12 cellular contexts compared by ENCODE assay signal in genomic region chr1:46614604-46614984, GRCh38. TPM values are rescaled to one million over a fixed set of nuclear protein-coding genes. Genes with fewer than 3 reads are reported as not detected.
DNase-seq lines count a peak whose midpoint lies in the region; ATAC-seq, FAIRE-seq and TF ChIP-seq lines count a peak whose summit lies in the region.
"Had no signal": no experiment of that assay in that cellular context is flagged by ENCODE, and none has a peak within 500 bp of the region (broad histone marks: within the 10 kb centered on the region; RNA-seq: fewer than 3 reads in every experiment).

No MANE protein-coding gene starts in this region.

- POLR2A ChIA-PET in GM12878 (lab: Charles Lee), result interaction anchor here (1.5 to 8.8 kb wide), 2 partner anchors 10 to 104 kb away, joined by 5 to 124 read pairs; partner anchors contain the start of genes EFCAB14 and MKNK1

- DNase-seq in activated naive CD4-positive, alpha-beta T cell treated with anti-CD3 and anti-CD28 coated beads, Interleukin-2, amount 10 ng/mL, durations not matched to agents 7 days and 5 days, result no peak
- DNase-seq in activated naive CD4-positive, alpha-beta T cell treated with Interleukin-2 at 50 U/mL for 16 hours, result no peak
- DNase-seq in GM12878 (ENCODE audit: low read depth, low spot score) (no peak), natural killer cell (no peak), tibial artery (no peak), inferior parietal cortex (ENCODE audit: extremely low spot score) (no peak), endodermal cell (no peak)
- DNase-seq: activated CD8-positive, alpha-beta memory T cell treated with anti-CD3 and anti-CD28 coated beads, Interleukin-2, amount 50 U/mL, for 4 hours; NCI-H187 treated with DMSO at 0.1 percent for 48 hours had no signal

- ATAC-seq in GM12878 (no peak), natural killer cell (no peak), GM19455 (IDR thresholded peaks at IDR 0.05; ENCODE audit: unreplicated experiment) (no peak)

- TF ChIP-seq CTCF in GM12878 (IDR thresholded peaks at IDR 0.05 in 2 of 3, conservative IDR thresholded peaks at IDR 0.05 in 1 of 3; ENCODE audit: control insufficient read depth in 2 of 3, extremely low read depth in 1 of 3, insufficient read depth in 1 of 3, low read depth in 3 of 3, low read length in 3 of 3), result no peak
- TF ChIP-seq CTCF in natural killer cell (IDR thresholded peaks at IDR 0.05), result no peak
- TF ChIP-seq CTCF in tibial artery (IDR thresholded peaks at IDR 0.05), result no peak
- TF ChIP-seq CTCF in endodermal cell (conservative IDR thresholded peaks at IDR 0.05), result no peak

- H3K4me3 ChIP-seq in GM12878, result no peak overlapping the region
- H3K4me3 ChIP-seq in tibial artery, result no peak overlapping the region
- H3K4me3 ChIP-seq in endodermal cell (ENCODE audit: low read length), result no peak overlapping the region

- H2AFZ ChIP-seq in GM12878 (ENCODE audit: control insufficient read depth, low read depth, low read length), result no peak overlapping the region

- H3K79me2 ChIP-seq in GM12878 (ENCODE audit: control insufficient read depth, insufficient read depth, low read length), result peaks cover 36% of the 10 kb centered on the region

- H3K4me2 ChIP-seq in GM12878 (ENCODE audit: control insufficient read depth, insufficient read depth), result peak overlapping the region; percentile 87

- H3K9me3 ChIP-seq in GM12878 (replicated peaks; ENCODE audit: control insufficient read depth, insufficient read depth, low read length) (no peaks in the 10 kb centered on the region), tibial artery (no peaks in the 10 kb centered on the region), endodermal cell (ENCODE audit: control insufficient read depth, low read length) (no peaks in the 10 kb centered on the region)

- H3K4me1 ChIP-seq in GM12878 (ENCODE audit: control insufficient read depth, insufficient read depth, low read length), result peaks cover 48% of the 10 kb centered on the region
- peaks cover 13 to 57% (median 51%) of the 10 kb centered on the region in 4 donors for H3K4me1 ChIP-seq in tibial artery
- H3K4me1 ChIP-seq in endodermal cell (ENCODE audit: control insufficient read depth, insufficient read depth, low read length), result peaks cover 7% of the 10 kb centered on the region

- SMC1A ChIA-PET in GM12878 (lab: Charles Lee; ENCODE audit: uncharacterized antibody, unreplicated experiment), result interaction anchor here (1.4 to 2.0 kb wide), 4 partner anchors 9 to 54 kb away, joined by 4 to 14 read pairs (median 7); partner anchors contain the start of genes ATPAF1 and MKNK1

- intact Hi-C loops in GM12878 (cut with micrococcal nuclease; ENCODE audit: unreplicated experiment), result no loop called here
- intact Hi-C loops in natural killer cell (cut with micrococcal nuclease), result no loop called here
- intact Hi-C loops in tibial artery (cut with DNase I; ENCODE audit: low total_unique reads), result no loop called here

- CTCF ChIA-PET in activated naive CD4-positive, alpha-beta T cell treated with anti-CD3 and anti-CD28 coated beads, Interleukin-2, amount 10 ng/mL, durations not matched to agents 7 days and 5 days (lab: Charles Lee), result interaction anchor here (1.0 to 3.4 kb wide), 5 partner anchors 10 to 172 kb away, joined by 3 to 22 read pairs (median 4); partner anchors contain the start of gene MKNK1
- CTCF ChIA-PET in GM12878 (lab: Yijun Ruan, JAX), result interaction anchor here (0.7 to 4.3 kb wide), 5 partner anchors 10 to 112 kb away, joined by 3 to 30 read pairs (median 3); partner anchors contain the start of gene MKNK1

- no peak for TF ChIP-seq RAD21 in GM12878 (IDR thresholded peaks at IDR 0.05; ENCODE audit: insufficient read depth, low read depth, low read length)

- no peak overlapping the region for H3K4me3 Mint-ChIP-seq in activated naive CD4-positive, alpha-beta T cell treated with anti-CD3 and anti-CD28 coated beads, Interleukin-2, amount 10 ng/mL, durations not matched to agents 7 days and 5 days
- peak overlapping the region; percentile 84 for H3K4me3 Mint-ChIP-seq in natural killer cell
- H3K4me3 Mint-ChIP-seq in endodermal cell, result no peak overlapping the region

- no peak for TF ChIP-seq EP300 in GM12878 (IDR thresholded peaks at IDR 0.05; ENCODE audit: borderline replicate concordance in 1 of 2, control insufficient read depth in 1 of 2, low read depth in 2 of 2, low read length in 2 of 2)

- H3K9ac ChIP-seq in GM12878 (ENCODE audit: control insufficient read depth, insufficient read depth, low read length), result no peak overlapping the region
- no peak overlapping the region for H3K9ac ChIP-seq in endodermal cell (ENCODE audit: extremely low read depth, low read length, poor library complexity, severe bottlenecking)

- peaks cover 71% of the 10 kb centered on the region for H3K4me1 Mint-ChIP-seq in activated naive CD4-positive, alpha-beta T cell treated with anti-CD3 and anti-CD28 coated beads, Interleukin-2, amount 10 ng/mL, durations not matched to agents 7 days and 5 days
- H3K4me1 Mint-ChIP-seq in natural killer cell (peaks cover 53 to 66% of the 10 kb centered on the region in 2 donors), endodermal cell (peaks cover 27% of the 10 kb centered on the region)

- RAD21 ChIA-PET in GM12878 (lab: Charles Lee; ENCODE audit: unreplicated experiment), result interaction anchor here (1.3 to 4.3 kb wide), 2 partner anchors 10 to 105 kb away, joined by 3 to 41 read pairs; partner anchors contain the start of genes EFCAB14 and MKNK1

- H3K36me3 Mint-ChIP-seq in activated naive CD4-positive, alpha-beta T cell treated with anti-CD3 and anti-CD28 coated beads, Interleukin-2, amount 10 ng/mL, durations not matched to agents 7 days and 5 days, result peaks cover 27% of the 10 kb centered on the region
- H3K36me3 Mint-ChIP-seq in natural killer cell, result no peaks in the 10 kb centered on the region
- H3K36me3 Mint-ChIP-seq in endodermal cell (ENCODE audit: low read depth), result no peaks in the 10 kb centered on the region

- H3K36me3 ChIP-seq in GM12878 (ENCODE audit: control insufficient read depth in 2 of 2, insufficient read depth in 2 of 2, low read length in 1 of 2) (no peaks in the 10 kb centered on the region; a peak in 1 of 4 replicates), tibial artery (peaks cover 3 to 22% (median 6%) of the 10 kb centered on the region in 3 donors), endodermal cell (ENCODE audit: control insufficient read depth, insufficient read depth, low read length) (no peaks in the 10 kb centered on the region)

- H3K27ac Mint-ChIP-seq in activated naive CD4-positive, alpha-beta T cell treated with anti-CD3 and anti-CD28 coated beads, Interleukin-2, amount 10 ng/mL, durations not matched to agents 7 days and 5 days, result peak overlapping the region; percentile 83
- H3K27ac Mint-ChIP-seq in natural killer cell, result peak overlapping the region; percentile 81 to 94
- H3K27ac Mint-ChIP-seq in endodermal cell, result no peak overlapping the region
- H3K27ac Mint-ChIP-seq: progenitor cell of endocrine pancreas had no signal

- H3K27me3 ChIP-seq in GM12878 (replicated peaks in 1 of 2; ENCODE audit: control insufficient read depth in 2 of 2, insufficient read depth in 2 of 2, low read length in 1 of 2) (no peaks in the 10 kb centered on the region), tibial artery (no peaks in the 10 kb centered on the region), endodermal cell (ENCODE audit: control insufficient read depth, insufficient read depth, low read length, poor library complexity, severe bottlenecking) (peaks cover 35% of the 10 kb centered on the region)

- in situ Hi-C loops in GM12878 (cut with MboI), result no loop called here

- no peaks in the 10 kb centered on the region for H4K20me1 ChIP-seq in GM12878 (ENCODE audit: control insufficient read depth, insufficient read depth)

- BruUV-seq in GM12878 (replicated peaks; lab: Mats Ljungman, UMichigan), result no TSS peak

- WGBS in GM12878 (ENCODE audit: insufficient coverage, insufficient replicate concordance, low lambda C conversion rate, missing lambda C conversion rate), result 91% methylated on average over 2 of the region's 2 CpGs
- WGBS in endodermal cell (ENCODE audit: insufficient coverage in 1 of 2, insufficient read length in 1 of 2), 2 experiments, result 77 to 85% methylated on average over 2 of the region's 2 CpGs

- H3K27me3 Mint-ChIP-seq in activated naive CD4-positive, alpha-beta T cell treated with anti-CD3 and anti-CD28 coated beads, Interleukin-2, amount 10 ng/mL, durations not matched to agents 7 days and 5 days, result peaks cover 21% of the 10 kb centered on the region
- no peaks in the 10 kb centered on the region for H3K27me3 Mint-ChIP-seq in natural killer cell (ENCODE audit: low read depth in 2 of 2)
- H3K27me3 Mint-ChIP-seq in endodermal cell (ENCODE audit: insufficient read depth), result peaks cover 43% of the 10 kb centered on the region

- no peak for FAIRE-seq in GM12878 (lab: Jason Lieb, UNC)
- FAIRE-seq: bronchial epithelial cell had no signal

- TF ChIP-seq POLR2A in GM12878 (IDR thresholded peaks at IDR 0.05; ENCODE audit: low read depth, low read length), result no peak

- H3K27ac ChIP-seq in GM12878 (ENCODE audit: control insufficient read depth, insufficient read depth), result peak overlapping the region; percentile 57
- H3K27ac ChIP-seq in tibial artery, result peak overlapping the region; percentile 94
- H3K27ac ChIP-seq in endodermal cell (ENCODE audit: low read depth, low read length), result no peak overlapping the region

- H3K9me3 Mint-ChIP-seq in activated naive CD4-positive, alpha-beta T cell treated with anti-CD3 and anti-CD28 coated beads, Interleukin-2, amount 10 ng/mL, durations not matched to agents 7 days and 5 days, result no peaks in the 10 kb centered on the region
- H3K9me3 Mint-ChIP-seq in natural killer cell, result no peaks in the 10 kb centered on the region
- H3K9me3 Mint-ChIP-seq in endodermal cell, result no peaks in the 10 kb centered on the region

RNA-seq across cellular contexts. Expression of gene MOB3C, which starts 2.0 kb away (rescaled TPM):
- total RNA-seq in GM12878 (2013; cell fraction: nucleolus; rRNA removed), result 18.1 and 19.8 TPM in 2 replicates
- total RNA-seq in GM12878 (2014; rRNA removed), result 10.3 and 11.1 TPM in 2 replicates
- total RNA-seq in GM12878 (2014; rRNA removed; fragmentation: Illumina TruSeq; extraction: Trizol), result 8.4 and 8.6 TPM in 2 replicates
- total RNA-seq in GM12878 (2021), result 9.9 and 11.4 TPM in 2 replicates
- 8.6 TPM for polyA plus RNA-seq in GM12878 (2011; ENCODE audit: low read depth)
- polyA plus RNA-seq in GM12878 (2011; rRNA removed), result 12.4 and 16.0 TPM in 2 replicates
- polyA plus RNA-seq in GM12878 (2011; cell fraction: cytosol; rRNA removed), result 16.4 and 17.1 TPM in 2 replicates
- 19.9 and 24.1 TPM in 2 replicates for polyA plus RNA-seq in GM12878 (2011; cell fraction: nucleus; rRNA removed)
- 10.2 and 11.3 TPM in 2 replicates for polyA plus RNA-seq in GM12878 (2012)
- 10.3 and 12.8 TPM in 2 replicates for polyA plus RNA-seq in GM12878 (2014; fragmentation: Illumina TruSeq; extraction: Trizol)
- polyA plus RNA-seq in GM12878 (2014; fragmentation: Nextera tagmentation; extraction: Ambion mirVana), result 1 to 10 TPM; 1.0 to 4.1 TPM
- 9.8 and 10.7 TPM in 2 replicates for polyA plus RNA-seq in GM12878 (2014; rRNA removed)
- polyA plus RNA-seq in GM12878 (2016; fragmentation: Nextera tagmentation; extraction: Ambion mirVana), result 1 to 10 TPM; 5.6 to 5.9 TPM
- polyA minus RNA-seq in GM12878 (2011; rRNA and poly(A)+ RNA removed), result 14.6 and 18.1 TPM in 2 replicates
- 2.7 and 4.0 TPM in 2 replicates for polyA minus RNA-seq in GM12878 (2011; cell fraction: cytosol; rRNA and poly(A)+ RNA removed)
- 12.7 and 18.1 TPM in 2 replicates for polyA minus RNA-seq in GM12878 (2011; cell fraction: nucleus; rRNA and poly(A)+ RNA removed)
- 10 to 100 TPM; 16.7 to 25.1 (median 19.2) TPM for total RNA-seq in natural killer cell
- 1 to 10 TPM; 1.7 to 2.3 TPM for total RNA-seq in endodermal cell
- 2.8 TPM for polyA plus RNA-seq in endodermal cell (2013, experiment 1 of 2)
- 2.6 TPM for polyA plus RNA-seq in endodermal cell (2013, experiment 2 of 2)

RNA-seq across cellular contexts. Expression of gene MKNK1, which starts 10.5 kb away (rescaled TPM):
- 46.3 and 51.4 TPM in 2 replicates for total RNA-seq in GM12878 (2013; cell fraction: nucleolus; rRNA removed)
- total RNA-seq in GM12878 (2014; rRNA removed) (19.1 and 20.0 TPM in 2 replicates), GM12878 (2014; rRNA removed; fragmentation: Illumina TruSeq; extraction: Trizol) (19.2 and 21.2 TPM in 2 replicates), GM12878 (2021) (22.1 and 29.1 TPM in 2 replicates), natural killer cell (10 to 100 TPM; 59.5 to 81.5 (median 65.5) TPM), endodermal cell (10 to 100 TPM; 19.9 to 28.5 TPM)
- 30.5 TPM for polyA plus RNA-seq in GM12878 (2011; ENCODE audit: low read depth)
- polyA plus RNA-seq in GM12878 (2011; rRNA removed) (27.8 and 34.6 TPM in 2 replicates), GM12878 (2014; fragmentation: Illumina TruSeq; extraction: Trizol) (26.3 and 34.6 TPM in 2 replicates), GM12878 (2014; fragmentation: Nextera tagmentation; extraction: Ambion mirVana) (10 to 100 TPM; 13.7 to 17.0 TPM), GM12878 (2014; rRNA removed) (29.9 and 30.2 TPM in 2 replicates), GM12878 (2016; fragmentation: Nextera tagmentation; extraction: Ambion mirVana) (10 to 100 TPM; 26.8 to 29.7 TPM)
- polyA plus RNA-seq in GM12878 (2011; cell fraction: cytosol; rRNA removed), result 27.9 and 31.4 TPM in 2 replicates
- polyA plus RNA-seq in GM12878 (2011; cell fraction: nucleus; rRNA removed), result 72.1 and 77.2 TPM in 2 replicates
- polyA plus RNA-seq in GM12878 (2012), result 19.6 and 25.7 TPM in 2 replicates
- 25.4 and 27.3 TPM in 2 replicates for polyA minus RNA-seq in GM12878 (2011; rRNA and poly(A)+ RNA removed)
- 5.7 and 10.1 TPM in 2 replicates for polyA minus RNA-seq in GM12878 (2011; cell fraction: cytosol; rRNA and poly(A)+ RNA removed)
- polyA minus RNA-seq in GM12878 (2011; cell fraction: nucleus; rRNA and poly(A)+ RNA removed), result 14.7 and 28.6 TPM in 2 replicates
- polyA plus RNA-seq in endodermal cell (2013, experiment 1 of 2), result 22.8 TPM
- polyA plus RNA-seq in endodermal cell (2013, experiment 2 of 2), result 22.0 TPM

RNA-seq across cellular contexts. Expression of gene ATPAF1, which starts 53.6 kb away (rescaled TPM):
- total RNA-seq in GM12878 (2013; cell fraction: nucleolus; rRNA removed), result 31.8 and 37.1 TPM in 2 replicates
- total RNA-seq in GM12878 (2014; rRNA removed), result 42.8 and 49.5 TPM in 2 replicates
- 40.1 and 41.3 TPM in 2 replicates for total RNA-seq in GM12878 (2014; rRNA removed; fragmentation: Illumina TruSeq; extraction: Trizol)
- 39.6 and 40.2 TPM in 2 replicates for total RNA-seq in GM12878 (2021)
- 49.3 TPM for polyA plus RNA-seq in GM12878 (2011; ENCODE audit: low read depth)
- polyA plus RNA-seq in GM12878 (2011; rRNA removed), result 93.5 and 123 TPM in 2 replicates
- 69.3 and 105 TPM in 2 replicates for polyA plus RNA-seq in GM12878 (2011; cell fraction: cytosol; rRNA removed)
- 35.8 and 37.9 TPM in 2 replicates for polyA plus RNA-seq in GM12878 (2011; cell fraction: nucleus; rRNA removed)
- 35.3 and 44.8 TPM in 2 replicates for polyA plus RNA-seq in GM12878 (2012)
- polyA plus RNA-seq in GM12878 (2014; fragmentation: Illumina TruSeq; extraction: Trizol), result 61.1 and 67.6 TPM in 2 replicates
- polyA plus RNA-seq in GM12878 (2014; fragmentation: Nextera tagmentation; extraction: Ambion mirVana), result 10 to 100 TPM; 15.2 to 32.6 TPM
- polyA plus RNA-seq in GM12878 (2014; rRNA removed), result 42.3 and 54.0 TPM in 2 replicates
- 10 to 100 TPM; 64.2 to 74.6 TPM for polyA plus RNA-seq in GM12878 (2016; fragmentation: Nextera tagmentation; extraction: Ambion mirVana)
- 49.3 and 62.9 TPM in 2 replicates for polyA minus RNA-seq in GM12878 (2011; rRNA and poly(A)+ RNA removed)
- polyA minus RNA-seq in GM12878 (2011; cell fraction: cytosol; rRNA and poly(A)+ RNA removed), result 17.8 and 19.5 TPM in 2 replicates
- 13.5 and 17.1 TPM in 2 replicates for polyA minus RNA-seq in GM12878 (2011; cell fraction: nucleus; rRNA and poly(A)+ RNA removed)
- total RNA-seq in natural killer cell, result 10 to 100 TPM; 18.0 to 21.7 (median 19.0) TPM
- total RNA-seq in endodermal cell, result 10 to 100 TPM; 56.1 to 84.2 TPM
- polyA plus RNA-seq in endodermal cell (2013, experiment 1 of 2), result 70.7 TPM
- 67.8 TPM for polyA plus RNA-seq in endodermal cell (2013, experiment 2 of 2)

RNA-seq across cellular contexts. Expression of gene TEX38, which starts 57.1 kb away (rescaled TPM):
- total RNA-seq in GM12878 (2013; cell fraction: nucleolus; rRNA removed), result not detected in 2 replicates
- total RNA-seq in GM12878 (2014; rRNA removed), result not detected in 2 replicates
- total RNA-seq in GM12878 (2014; rRNA removed; fragmentation: Illumina TruSeq; extraction: Trizol), result not detected in 2 replicates
- not detected in 2 replicates for total RNA-seq in GM12878 (2021)
- not detected for polyA plus RNA-seq in GM12878 (2011; ENCODE audit: low read depth)
- polyA plus RNA-seq in GM12878 (2011; rRNA removed), result 0.07 TPM in 1 of 2 replicates, not detected in the other
- not detected in 2 replicates for polyA plus RNA-seq in GM12878 (2011; cell fraction: cytosol; rRNA removed)
- polyA plus RNA-seq in GM12878 (2011; cell fraction: nucleus; rRNA removed), result 0.15 TPM in 1 of 2 replicates, not detected in the other
- 0.32 TPM in 1 of 2 replicates, not detected in the other for polyA plus RNA-seq in GM12878 (2012)
- polyA plus RNA-seq in GM12878 (2014; fragmentation: Illumina TruSeq; extraction: Trizol), result not detected in 2 replicates
- polyA plus RNA-seq in GM12878 (2014; fragmentation: Nextera tagmentation; extraction: Ambion mirVana), result not detected
- polyA plus RNA-seq in GM12878 (2014; rRNA removed), result not detected in 2 replicates
- under 1 TPM; 0.15 to 0.32 TPM for polyA plus RNA-seq in GM12878 (2016; fragmentation: Nextera tagmentation; extraction: Ambion mirVana)
- polyA minus RNA-seq in GM12878 (2011; rRNA and poly(A)+ RNA removed), result 0.21 TPM in 1 of 2 replicates, not detected in the other
- not detected in 2 replicates for polyA minus RNA-seq in GM12878 (2011; cell fraction: cytosol; rRNA and poly(A)+ RNA removed)
- polyA minus RNA-seq in GM12878 (2011; cell fraction: nucleus; rRNA and poly(A)+ RNA removed), result not detected in 2 replicates
- under 1 TPM in 2 of 3 donors, not detected in 1; 0.26 to 0.75 TPM for total RNA-seq in natural killer cell
- under 1 TPM in 1 of 2 donors, not detected in 1; 0.55 TPM for total RNA-seq in endodermal cell
- not detected for polyA plus RNA-seq in endodermal cell (2013, experiment 1 of 2)
- 0.37 TPM for polyA plus RNA-seq in endodermal cell (2013, experiment 2 of 2)
- total RNA-seq: bronchial epithelial cell had no signal
